Comparison of ENCODE assay signal across 15 cellular contexts in the genomic region with DNA sequence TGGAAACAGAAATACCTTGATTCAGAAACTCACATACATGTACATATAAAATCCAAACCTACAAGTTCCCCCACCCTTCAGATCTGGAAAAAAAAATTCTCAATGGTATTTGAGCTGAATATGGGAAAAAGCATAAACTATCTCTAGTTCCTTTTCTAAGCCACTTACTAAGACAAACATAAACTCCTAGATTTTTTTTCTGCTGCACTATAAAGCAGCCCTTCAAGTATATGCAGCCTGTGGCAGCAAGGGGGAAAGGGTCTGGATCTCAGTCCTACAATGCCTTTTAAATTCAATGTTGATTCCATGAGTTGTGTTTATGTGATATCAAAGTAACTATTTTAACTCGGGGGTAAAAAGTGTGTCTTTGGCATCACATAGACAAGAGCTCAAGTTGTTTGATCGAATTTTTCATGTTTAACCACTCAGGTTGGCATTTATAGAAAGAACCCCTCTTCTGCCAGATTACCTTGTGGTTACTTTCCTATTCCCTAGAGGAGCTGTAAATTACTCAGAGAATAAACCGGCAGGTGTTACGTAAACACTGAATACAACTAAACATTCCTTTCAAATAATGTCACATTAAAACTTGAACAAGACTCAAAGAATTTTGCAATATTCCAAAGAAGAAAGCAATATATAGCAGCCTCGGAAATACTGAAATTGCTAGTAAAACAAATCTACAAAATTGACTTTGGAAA.
DNase-seq lines count a peak whose midpoint lies in the region; ATAC-seq, FAIRE-seq and TF ChIP-seq lines count a peak whose summit lies in the region.
"Had no signal": no experiment of that assay in that cellular context is flagged by ENCODE, and none has a peak within 500 bp of the region (broad histone marks: within the 10 kb centered on the region; RNA-seq: fewer than 3 reads in every experiment).

No MANE protein-coding gene starts in this region.

- H3K4me1 ChIP-seq in keratinocyte (ENCODE audit: control insufficient read depth, extremely low read depth, insufficient read depth, low read length) (peaks cover 21% of the 10 kb centered on the region), uterus (no peaks in the 10 kb centered on the region)
- H3K4me1 ChIP-seq: SJSA1 had no signal

- H4K20me1 ChIP-seq in keratinocyte (ENCODE audit: control insufficient read depth, extremely low read depth, insufficient read depth, low read length) = no peaks in the 10 kb centered on the region

- POLR2A ChIA-PET in BJ (lab: Charles Lee) = no interaction called here

- in situ Hi-C loops in astrocyte of the spinal cord (cut with HindIII; ENCODE audit: low sequenced_read_pairs) = no loop called here

- TF ChIP-seq CTCF in BJ (IDR thresholded peaks at IDR 0.05; ENCODE audit: insufficient read depth, low read depth, low read length) (no peak), astrocyte of the spinal cord (IDR thresholded peaks at IDR 0.05; ENCODE audit: low read depth, low read length) (no peak), keratinocyte (optimal IDR thresholded peaks at IDR 0.05 in 1 of 3, IDR thresholded peaks at IDR 0.05 in 1 of 3, conservative IDR thresholded peaks at IDR 0.05 in 1 of 3; ENCODE audit: extremely low read depth in 1 of 3, insufficient read depth in 2 of 3, low read length in 3 of 3) (no peak), uterus (IDR thresholded peaks at IDR 0.05) (no peak)

- H3K9me1 ChIP-seq in keratinocyte (ENCODE audit: control insufficient read depth, extremely low read depth, insufficient read depth, low read length) = no peaks in the 10 kb centered on the region

- no peak for ATAC-seq in GM21528 (IDR thresholded peaks at IDR 0.05; ENCODE audit: low FRiP score, unreplicated experiment)
- no peak for ATAC-seq in GM18909 (IDR thresholded peaks at IDR 0.05; ENCODE audit: poor library complexity, unreplicated experiment)
- no peak for ATAC-seq in HG03432 (IDR thresholded peaks at IDR 0.05; ENCODE audit: unreplicated experiment)
- ATAC-seq: left ventricle myocardium superior; natural killer cell treated with Interleukin-12 subunit alpha and Interleukin-12 subunit beta and Interleukin-15 and Interleukin-18, amount 100 ng/mL, for 72 hours had no signal

- H3K27me3 ChIP-seq in BJ (ENCODE audit: control insufficient read depth, insufficient read depth, low read length) (no peaks in the 10 kb centered on the region), keratinocyte (ENCODE audit: control insufficient read depth, extremely low read depth, insufficient read depth, low read length) (no peaks in the 10 kb centered on the region), uterus (peaks cover 0 to 3% of the 10 kb centered on the region in 2 donors)
- H3K27me3 ChIP-seq: SJSA1, suprapubic skin had no signal

- H3K27ac ChIP-seq in keratinocyte (ENCODE audit: control insufficient read depth, insufficient read depth, low read length) (peak overlapping the region; percentile 13), uterus (no peak overlapping the region)
- H3K27ac ChIP-seq: SJSA1, skin epidermis, suprapubic skin had no signal

- CTCF ChIA-PET in BJ (lab: Yijun Ruan, JAX) = interaction anchor here (1.2 to 2.4 kb wide), 3 partner anchors 13 to 25 kb away, joined by 3 to 12 read pairs (median 5); no protein-coding TSS in a partner anchor

- H3K4me2 ChIP-seq in keratinocyte (ENCODE audit: control insufficient read depth, extremely low read depth, insufficient read depth, low read depth, low read length) = peak overlapping the region; percentile 42

- dilution Hi-C loops in keratinocyte (cut with MboI; ENCODE audit: extremely low pct_ligation_motif_present, low sequenced_read_pairs) = no loop called here

- H3K9me3 ChIP-seq in keratinocyte (ENCODE audit: control insufficient read depth, low read depth, low read length) (no peaks in the 10 kb centered on the region), uterus (no peaks in the 10 kb centered on the region)
- H3K9me3 ChIP-seq: SJSA1, suprapubic skin had no signal

- H3K4me3 ChIP-seq in BJ (ENCODE audit: low read depth, low read length) (no peak overlapping the region), astrocyte of the spinal cord (ENCODE audit: low read depth, low read length) (no peak overlapping the region), keratinocyte (ENCODE audit: control insufficient read depth in 2 of 3, extremely low read depth in 1 of 3, insufficient read depth in 2 of 3, low read depth in 1 of 3, low read length in 3 of 3) (no peak overlapping the region), uterus (no peak overlapping the region)
- H3K4me3 ChIP-seq: SJSA1, skin epidermis, suprapubic skin had no signal

- DNase-seq in BJ (ENCODE audit: low read depth) (peak; percentile 22), HT1080 (ENCODE audit: low read depth) (peak; percentile 40), astrocyte of the spinal cord (ENCODE audit: low read depth, low spot score) (peak; percentile 25), keratinocyte (ENCODE audit: low read depth, low spot score) (peak; percentile 7), uterus (no peak)
- DNase-seq: activated naive CD8-positive, alpha-beta T cell treated with anti-CD3 and anti-CD28 coated beads, Interleukin-2, amount 10 ng/mL, durations not matched to agents 7 days and 5 days; left ventricle myocardium superior; NCI-H1048 had no signal

- TF ChIP-seq POLR2A in uterus (IDR thresholded peaks at IDR 0.05) = no peak

- H2AFZ ChIP-seq in keratinocyte (ENCODE audit: control insufficient read depth, low read length) = no peak overlapping the region

- H3K9ac ChIP-seq in keratinocyte (ENCODE audit: control insufficient read depth, extremely low read depth, insufficient read depth, low read length) = no peak overlapping the region

- H3K79me2 ChIP-seq in keratinocyte (ENCODE audit: control insufficient read depth, insufficient read depth, low read length) = no peaks in the 10 kb centered on the region

- peak; percentile 39 for FAIRE-seq in keratinocyte (lab: Jason Lieb, UNC)

- intact Hi-C loops in uterus (cut with DNase I; ENCODE audit: low total_unique reads) = no loop called here

- H3K36me3 ChIP-seq in BJ (ENCODE audit: control insufficient read depth, insufficient read depth, low read length) = no peaks in the 10 kb centered on the region
- H3K36me3 ChIP-seq in keratinocyte (ENCODE audit: control insufficient read depth in 2 of 2, extremely low read depth in 1 of 2, insufficient read depth in 2 of 2, low read length in 2 of 2) = no peaks in the 10 kb centered on the region
- H3K36me3 ChIP-seq in uterus = no peaks in the 10 kb centered on the region
- H3K36me3 ChIP-seq: SJSA1, suprapubic skin had no signal

Comparison
In these comparisons a context has a peak if more than half of its experiments do, and no peak if none do; other contexts are left out.
1. DNase-seq: peak in BJ (single experiment), HT1080 (single experiment), astrocyte of the spinal cord (single experiment) and keratinocyte (single experiment); none in uterus (0 of 2).